ENCODE assay signal across 8 cellular contexts in genomic region chr10:72353028-72353962, GRCh38. TPM values are rescaled to one million over a fixed set of nuclear protein-coding genes. Genes with fewer than 3 reads are reported as not detected.
DNase-seq lines count a peak whose midpoint lies in the region; ATAC-seq, FAIRE-seq and TF ChIP-seq lines count a peak whose summit lies in the region.

No MANE protein-coding gene starts in this region.

- H3K36me3 ChIP-seq in vagina, result peaks cover 0 to 5% of the 10 kb centered on the region in 2 donors

- peak overlapping the region; percentile 99 for H3K4me3 Mint-ChIP-seq in memory B cell

- peaks cover 57% of the 10 kb centered on the region for H3K4me1 ChIP-seq in vagina

- intact Hi-C loops in vagina (cut with DNase I), result no loop called here

- H3K27me3 Mint-ChIP-seq in memory B cell, result no peaks in the 10 kb centered on the region

- DNase-seq in D721Med (ENCODE audit: insufficient read length, low spot score), result peak; percentile 50
- DNase-seq in NB4 (ENCODE audit: low read depth), result no peak
- DNase-seq in caudate nucleus (lab: John Stamatoyannopoulos, UW), result peak in 33 of 61 donors; percentile 18 to 79 (median 58)
- no peak for DNase-seq in memory B cell (ENCODE audit: low spot score in 2 of 2)
- DNase-seq in vagina (ENCODE audit: extremely low spot score in 2 of 2), result peak in 1 of 2 donors; percentile 85
- DNase-seq in ureter (ENCODE audit: low spot score), result no peak
- no peak for DNase-seq in NCI-H226
- DNase-seq in GM12892 (ENCODE audit: insufficient read length), result no peak

- H3K27ac ChIP-seq in caudate nucleus (ENCODE audit: low read depth, low read length) (peak overlapping the region; percentile 100), vagina (peak overlapping the region; percentile 97)

- H3K4me3 ChIP-seq in NB4 (ENCODE audit: low read depth, low read length) (peak overlapping the region; percentile 96), vagina (peak overlapping the region; percentile 63 to 89)

- ATAC-seq in memory B cell (ENCODE audit: low read depth), result no peak

- FAIRE-seq in D721Med (lab: Jason Lieb, UNC) (no peak), GM12892 (lab: Jason Lieb, UNC) (no peak)

- H3K27ac Mint-ChIP-seq in memory B cell, result peak overlapping the region; percentile 95

- H3K9me3 ChIP-seq in vagina, result no peaks in the 10 kb centered on the region

- H3K36me3 Mint-ChIP-seq in memory B cell, result peaks cover 17% of the 10 kb centered on the region

- no peaks in the 10 kb centered on the region for H3K27me3 ChIP-seq in vagina

- no peaks in the 10 kb centered on the region for H3K9me3 Mint-ChIP-seq in memory B cell

- TF ChIP-seq POLR2A in NB4 (IDR thresholded peaks at IDR 0.05; ENCODE audit: extremely low read depth, insufficient read length) (no peak), vagina (IDR thresholded peaks at IDR 0.05) (no peak), GM12892 (IDR thresholded peaks at IDR 0.05; ENCODE audit: low read depth, low read length) (no peak)

- TF ChIP-seq CTCF in D721Med (IDR thresholded peaks at IDR 0.05; ENCODE audit: insufficient read depth, missing control alignments) (no peak), NB4 (IDR thresholded peaks at IDR 0.05; ENCODE audit: low read depth, low read length) (no peak), vagina (IDR thresholded peaks at IDR 0.05) (no peak)

- H3K4me1 Mint-ChIP-seq in memory B cell, result peaks cover 31% of the 10 kb centered on the region

RNA-seq across cellular contexts. Expression of gene DNAJB12, which starts 1.4 kb away (rescaled TPM):
- 29.7 TPM for total RNA-seq in vagina
- 44.9 TPM for total RNA-seq in ureter
- polyA plus RNA-seq in GM12892 (2012; ENCODE audit: missing spikeins), result 9.9 TPM

Comparison
In these comparisons a context has a peak if more than half of its experiments do, and no peak if none do; other contexts are left out.
1. DNase-seq: peak in D721Med (single experiment) and caudate nucleus (33 of 61); none in NB4 (single experiment), memory B cell (0 of 2), ureter (single experiment), NCI-H226 (single experiment) and GM12892 (single experiment).